In the genomic region with DNA sequence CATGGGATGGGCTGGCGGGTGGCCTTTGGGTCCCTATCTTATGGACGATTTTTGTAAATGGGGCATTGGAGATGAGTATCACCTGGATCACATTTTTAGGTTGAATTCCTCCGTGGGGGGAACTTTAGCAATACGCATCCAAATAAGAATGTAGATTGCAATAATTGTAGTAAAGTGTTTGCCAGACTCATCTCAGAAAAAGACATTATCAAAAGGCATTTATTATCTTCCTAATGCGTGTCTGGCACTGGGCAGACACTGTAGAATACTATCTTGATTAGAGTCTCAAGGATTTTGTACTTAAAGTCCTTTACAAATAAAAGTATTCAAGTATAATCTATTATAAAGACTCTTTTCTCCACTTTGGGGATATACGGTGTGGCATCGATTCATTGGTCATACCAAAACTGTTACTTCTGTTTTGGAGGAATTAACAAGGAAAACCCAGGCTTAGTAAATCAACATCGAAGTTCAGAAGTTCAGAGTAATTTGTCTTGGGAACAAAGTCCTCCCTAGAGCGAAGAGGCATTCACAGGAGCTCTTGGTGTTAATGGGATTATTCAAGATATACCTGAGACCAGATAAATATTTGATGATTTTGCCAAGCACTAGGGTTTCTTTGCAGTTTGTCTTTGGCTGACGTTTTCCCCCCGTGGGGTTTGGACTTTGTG, we compare ENCODE assay signal across 8 cellular contexts. TPM values are rescaled to one million over a fixed set of nuclear protein-coding genes. Genes with fewer than 3 reads are reported as not detected.
DNase-seq lines count a peak whose midpoint lies in the region; ATAC-seq, FAIRE-seq and TF ChIP-seq lines count a peak whose summit lies in the region.

No MANE protein-coding gene starts in this region.

- H3K4me3 Mint-ChIP-seq in activated CD4-positive, alpha-beta T cell treated with anti-CD3 and anti-CD28 coated beads for 36 hours, result peak overlapping the region; percentile 74

- H3K36me3 Mint-ChIP-seq in activated CD4-positive, alpha-beta T cell treated with anti-CD3 and anti-CD28 coated beads for 36 hours (ENCODE audit: low read depth), result no peaks in the 10 kb centered on the region

- H3K9me3 Mint-ChIP-seq in activated CD4-positive, alpha-beta T cell treated with anti-CD3 and anti-CD28 coated beads for 36 hours (ENCODE audit: low read depth), result no peaks in the 10 kb centered on the region

- TF ChIP-seq POLR2A in GM12878 (IDR thresholded peaks at IDR 0.05; ENCODE audit: low read depth, low read length) (no peak), right lobe of liver (IDR thresholded peaks at IDR 0.05) (no peak), suprapubic skin (IDR thresholded peaks at IDR 0.05) (no peak)

- H3K4me3 ChIP-seq in GM12878 (peak overlapping the region; percentile 62; the same call in 1 of the 2 replicates), right lobe of liver (peak overlapping the region in 1 of 3 donors; percentile 42), suprapubic skin (peak overlapping the region; percentile 53)

- no peaks in the 10 kb centered on the region for H3K27me3 ChIP-seq in GM12878 (replicated peaks in 1 of 2; ENCODE audit: control insufficient read depth in 2 of 2, insufficient read depth in 2 of 2, low read length in 1 of 2)
- H3K27me3 ChIP-seq in right lobe of liver, result no peaks in the 10 kb centered on the region
- peaks cover 2% of the 10 kb centered on the region for H3K27me3 ChIP-seq in suprapubic skin

- no peak for TF ChIP-seq CTCF in GM12878 (IDR thresholded peaks at IDR 0.05 in 2 of 3, conservative IDR thresholded peaks at IDR 0.05 in 1 of 3; ENCODE audit: control insufficient read depth in 2 of 3, extremely low read depth in 1 of 3, insufficient read depth in 1 of 3, low read depth in 3 of 3, low read length in 3 of 3)
- TF ChIP-seq CTCF in right lobe of liver (IDR thresholded peaks at IDR 0.05), result no peak
- no peak for TF ChIP-seq CTCF in suprapubic skin (IDR thresholded peaks at IDR 0.05)

- RAD21 ChIA-PET in GM12878 (lab: Charles Lee; ENCODE audit: unreplicated experiment), result interaction anchor here (0.7 to 6.7 kb wide), 27 partner anchors 9 to 1540 kb away, joined by 3 to 275 read pairs (median 8); partner anchors contain the start of gene COPS8

- no peak for FAIRE-seq in GM12878 (lab: Jason Lieb, UNC)

- TSS peak; percentile 94 for BruUV-seq in GM12878 (replicated peaks; lab: Mats Ljungman, UMichigan)

- in situ Hi-C loops in GM12878 (cut with MboI), result loop anchor here (5.0 kb wide), 1 partner anchor 52 kb away; no protein-coding TSS in a partner anchor

- ATAC-seq in activated CD4-positive, alpha-beta T cell treated with anti-CD3 and anti-CD28 coated beads for 36 hours, result no peak
- ATAC-seq in GM12878, result no peak
- ATAC-seq in right lobe of liver, result no peak

- no peak for TF ChIP-seq RAD21 in GM12878 (IDR thresholded peaks at IDR 0.05; ENCODE audit: insufficient read depth, low read depth, low read length)

- H3K27me3 Mint-ChIP-seq in activated CD4-positive, alpha-beta T cell treated with anti-CD3 and anti-CD28 coated beads for 36 hours, result no peaks in the 10 kb centered on the region

- H3K27ac Mint-ChIP-seq in activated CD4-positive, alpha-beta T cell treated with anti-CD3 and anti-CD28 coated beads for 36 hours, result no peak overlapping the region

- no peaks in the 10 kb centered on the region for H4K20me1 ChIP-seq in GM12878 (ENCODE audit: control insufficient read depth, insufficient read depth)

- WGBS in GM12878 (ENCODE audit: insufficient coverage, insufficient replicate concordance, low lambda C conversion rate, missing lambda C conversion rate), result under 1% methylated on average over 11 of the region's 11 CpGs
- WGBS in right lobe of liver (ENCODE audit: insufficient coverage, low coverage, low lambda C conversion rate, missing lambda C conversion rate), result 19% methylated on average over 11 of the region's 11 CpGs
- WGBS in suprapubic skin, result 13% methylated on average over 11 of the region's 11 CpGs

- intact Hi-C loops in activated CD4-positive, alpha-beta T cell treated with anti-CD3 and anti-CD28 coated beads for 36 hours (cut with DNase I, micrococcal nuclease), result loop anchor here (1.0 to 5.0 kb wide), 5 partner anchors 30 to 503 kb away; no protein-coding TSS in a partner anchor
- intact Hi-C loops in GM12878 (cut with micrococcal nuclease; ENCODE audit: unreplicated experiment) (loop anchor here (1.0 to 2.0 kb wide), 5 partner anchors 16 to 491 kb away; no protein-coding TSS in a partner anchor), right lobe of liver (cut with DNase I) (no loop called here)

- POLR2A ChIA-PET in activated CD4-positive, alpha-beta T cell treated with anti-CD3 and anti-CD28 coated beads for 36 hours (lab: Charles Lee), result no interaction called here
- POLR2A ChIA-PET in GM12878 (lab: Charles Lee), result interaction anchor here (0.7 to 4.4 kb wide), 12 partner anchors 10 to 490 kb away, joined by 3 to 32 read pairs (median 5); no protein-coding TSS in a partner anchor

- no peak overlapping the region; the same call in 1 of the 2 replicates for H2AFZ ChIP-seq in GM12878 (ENCODE audit: control insufficient read depth, low read depth, low read length)

- SMC1A ChIA-PET in GM12878 (lab: Charles Lee; ENCODE audit: uncharacterized antibody, unreplicated experiment), result interaction anchor here (0.7 to 5.6 kb wide), 30 partner anchors 11 to 553 kb away, joined by 3 to 230 read pairs (median 5); partner anchors contain the start of gene COPS8

- TF ChIP-seq EP300 in GM12878 (IDR thresholded peaks at IDR 0.05; ENCODE audit: borderline replicate concordance in 1 of 2, control insufficient read depth in 1 of 2, low read depth in 2 of 2, low read length in 2 of 2) (no peak), suprapubic skin (IDR thresholded peaks at IDR 0.05) (no peak)

- H3K36me3 ChIP-seq in GM12878 (ENCODE audit: control insufficient read depth in 2 of 2, insufficient read depth in 2 of 2, low read length in 1 of 2), result no peaks in the 10 kb centered on the region; a peak in 1 of 4 replicates
- H3K36me3 ChIP-seq in right lobe of liver, result no peaks in the 10 kb centered on the region
- H3K36me3 ChIP-seq in suprapubic skin, result no peaks in the 10 kb centered on the region

- H3K4me1 ChIP-seq in GM12878 (ENCODE audit: control insufficient read depth, insufficient read depth, low read length) (peaks cover 21% of the 10 kb centered on the region), right lobe of liver (peaks cover 0 to 26% (median 5%) of the 10 kb centered on the region in 4 donors), suprapubic skin (peaks cover 57% of the 10 kb centered on the region)

- peaks cover 25% of the 10 kb centered on the region for H3K79me2 ChIP-seq in GM12878 (ENCODE audit: control insufficient read depth, insufficient read depth, low read length)

- peak overlapping the region; percentile 56 for H3K9ac ChIP-seq in GM12878 (ENCODE audit: control insufficient read depth, insufficient read depth, low read length)

- H3K4me2 ChIP-seq in GM12878 (ENCODE audit: control insufficient read depth, insufficient read depth), result peak overlapping the region; percentile 83

- CTCF ChIA-PET in activated CD4-positive, alpha-beta T cell treated with anti-CD3 and anti-CD28 coated beads for 36 hours (lab: Charles Lee), result interaction anchor here (0.7 to 6.7 kb wide), 13 partner anchors 9 to 588 kb away, joined by 3 to 114 read pairs (median 5); no protein-coding TSS in a partner anchor
- CTCF ChIA-PET in GM12878 (lab: Yijun Ruan, JAX), result interaction anchor here (0.7 to 5.0 kb wide), 26 partner anchors 8 to 516 kb away, joined by 3 to 300 read pairs (median 9); no protein-coding TSS in a partner anchor

- H3K4me1 Mint-ChIP-seq in activated CD4-positive, alpha-beta T cell treated with anti-CD3 and anti-CD28 coated beads for 36 hours, result peaks cover 17% of the 10 kb centered on the region

- H3K27ac ChIP-seq in GM12878 (ENCODE audit: control insufficient read depth, insufficient read depth) (peak overlapping the region; percentile 71), right lobe of liver (peak overlapping the region in 2 of 3 donors; percentile 49 to 55), suprapubic skin (peak overlapping the region; percentile 89)

- no peak for DNase-seq in activated CD4-positive, alpha-beta T cell treated with anti-CD3 and anti-CD28 coated beads for 36 hours
- DNase-seq in activated CD4-positive, alpha-beta T cell treated with anti-CD3 and anti-CD28 coated beads, Interleukin-2, amount 50 U/mL, for 1 hour, result no peak
- DNase-seq in GM12878 (ENCODE audit: low read depth, low spot score) (no peak), right lobe of liver (no peak), suprapubic skin (ENCODE audit: low spot score in 2 of 2) (no peak), NCI-H2029 (lab: John Stamatoyannopoulos, UW) (no peak), NCI-H146 (lab: John Stamatoyannopoulos, UW) (no peak)
- DNase-seq in stimulated activated CD4-positive, alpha-beta T cell treated with anti-CD3 and anti-CD28 coated beads, Interleukin-2, amount 100 ng/mL, for 24 hours, result no peak

- no peaks in the 10 kb centered on the region for H3K9me3 ChIP-seq in GM12878 (replicated peaks; ENCODE audit: control insufficient read depth, insufficient read depth, low read length)
- no peaks in the 10 kb centered on the region for H3K9me3 ChIP-seq in right lobe of liver
- no peaks in the 10 kb centered on the region for H3K9me3 ChIP-seq in suprapubic skin

RNA-seq across cellular contexts. Expression of gene ACKR3, which starts 0.6 kb away (rescaled TPM):
- 1 to 10 TPM; 1.2 to 2.4 TPM for total RNA-seq in activated CD4-positive, alpha-beta T cell treated with anti-CD3 and anti-CD28 coated beads for 36 hours
- total RNA-seq in GM12878 (2013; cell fraction: nucleolus; rRNA removed), result 179 and 190 TPM in 2 replicates
- total RNA-seq in GM12878 (2014; rRNA removed) (6.7 and 10.0 TPM in 2 replicates), GM12878 (2014; rRNA removed; fragmentation: Illumina TruSeq; extraction: Trizol) (3.0 and 4.8 TPM in 2 replicates), GM12878 (2021) (7.0 and 7.4 TPM in 2 replicates), right lobe of liver (10 to 100 TPM in 2 of 6 experiments, 1 to 10 TPM in 3, under 1 TPM in 1; 0.66 to 57.0 (median 4.7) TPM), suprapubic skin (10 to 100 TPM; 15.8 to 51.5 (median 34.9) TPM)
- 13.1 TPM for polyA plus RNA-seq in GM12878 (2011; ENCODE audit: low read depth)
- polyA plus RNA-seq in GM12878 (2011; rRNA removed) (79.2 and 154 TPM in 2 replicates), GM12878 (2014; fragmentation: Illumina TruSeq; extraction: Trizol) (8.4 and 11.1 TPM in 2 replicates), GM12878 (2014; fragmentation: Nextera tagmentation; extraction: Ambion mirVana) (1 to 10 TPM; 3.1 to 3.8 TPM), GM12878 (2014; rRNA removed) (7.7 and 9.5 TPM in 2 replicates), GM12878 (2016; fragmentation: Nextera tagmentation; extraction: Ambion mirVana) (1 to 10 TPM; 6.1 to 6.2 TPM)
- 198 and 252 TPM in 2 replicates for polyA plus RNA-seq in GM12878 (2011; cell fraction: cytosol; rRNA removed)
- 175 and 259 TPM in 2 replicates for polyA plus RNA-seq in GM12878 (2011; cell fraction: nucleus; rRNA removed)
- polyA plus RNA-seq in GM12878 (2012), result 12.5 and 14.4 TPM in 2 replicates
- polyA minus RNA-seq in GM12878 (2011; rRNA and poly(A)+ RNA removed), result 349 and 417 TPM in 2 replicates
- polyA minus RNA-seq in GM12878 (2011; cell fraction: cytosol; rRNA and poly(A)+ RNA removed), result 24.4 and 33.4 TPM in 2 replicates
- 62.5 and 74.1 TPM in 2 replicates for polyA minus RNA-seq in GM12878 (2011; cell fraction: nucleus; rRNA and poly(A)+ RNA removed)

Comparison
In these comparisons a context has a peak if more than half of its experiments do, and no peak if none do; other contexts are left out.
1. intact Hi-C loops: an anchor here in activated CD4-positive, alpha-beta T cell treated with anti-CD3 and anti-CD28 coated beads for 36 hours (1.0 to 5.0 kb wide) and GM12878 (1.0 to 2.0 kb wide); none called in right lobe of liver.